ENCODE assay signal across 8 cellular contexts in genomic region chr19:58581227-58582141, GRCh38. TPM values are rescaled to one million over a fixed set of nuclear protein-coding genes. Genes with fewer than 3 reads are reported as not detected.
DNase-seq lines count a peak whose midpoint lies in the region; ATAC-seq and TF ChIP-seq lines count a peak whose summit lies in the region.

No MANE protein-coding gene starts in this region.

- DNase-seq in EL (peak; percentile 82), mesothelial cell of epicardium (ENCODE audit: low spot score in 2 of 2, unreplicated experiment in 2 of 2) (peak; percentile 65 to 90), MV-4-11 (lab: John Stamatoyannopoulos, UW) (no peak), DMS 273 (lab: John Stamatoyannopoulos, UW; ENCODE audit: unreplicated experiment) (no peak)
- DNase-seq in activated CD4-positive, alpha-beta T cell treated with anti-CD3 and anti-CD28 coated beads, Interleukin-2, amount 50 U/mL, for 1 hour = peak; percentile 90
- peak; percentile 78 to 82 (median 78) for DNase-seq in effector memory CD4-positive, alpha-beta T cell
- DNase-seq in stimulated activated CD8-positive, alpha-beta memory T cell treated with anti-CD3 and anti-CD28 coated beads, Interleukin-2, amount 100 ng/mL, for 48 hours (ENCODE audit: low read depth in 2 of 2) = peak; percentile 81 to 87

- H3K27me3 ChIP-seq in effector memory CD4-positive, alpha-beta T cell (replicated peaks; ENCODE audit: control insufficient read depth, insufficient read depth, low read length, poor library complexity, severe bottlenecking) = no peaks in the 10 kb centered on the region

- no peaks in the 10 kb centered on the region for H3K4me1 ChIP-seq in effector memory CD4-positive, alpha-beta T cell (ENCODE audit: control insufficient read depth, insufficient read depth, low read length, poor library complexity, severe bottlenecking)

- peak overlapping the region; percentile 72 for H3K27ac Mint-ChIP-seq in mesothelial cell of epicardium

- no peak overlapping the region for H3K4me3 Mint-ChIP-seq in mesothelial cell of epicardium

- no peak overlapping the region for H3K4me3 ChIP-seq in effector memory CD4-positive, alpha-beta T cell (ENCODE audit: insufficient read depth, low read depth, low read length, poor library complexity, severe bottlenecking)

- no peaks in the 10 kb centered on the region for H3K27me3 Mint-ChIP-seq in mesothelial cell of epicardium (ENCODE audit: low read depth)

- no peaks in the 10 kb centered on the region for H3K9me3 ChIP-seq in effector memory CD4-positive, alpha-beta T cell (ENCODE audit: control insufficient read depth, low read length)

- H3K9me3 Mint-ChIP-seq in mesothelial cell of epicardium = no peaks in the 10 kb centered on the region

- H3K36me3 Mint-ChIP-seq in mesothelial cell of epicardium = peaks cover 8% of the 10 kb centered on the region

- H3K27ac ChIP-seq in effector memory CD4-positive, alpha-beta T cell (ENCODE audit: insufficient read depth, low read length, poor library complexity, severe bottlenecking) = no peak overlapping the region

- H3K4me1 Mint-ChIP-seq in mesothelial cell of epicardium = peaks cover 8% of the 10 kb centered on the region

- H3K36me3 ChIP-seq in effector memory CD4-positive, alpha-beta T cell (ENCODE audit: control insufficient read depth, insufficient read depth, low read length) = peaks cover 9% of the 10 kb centered on the region

- peak; percentile 80 for ATAC-seq in HG02885 (IDR thresholded peaks at IDR 0.05; ENCODE audit: poor library complexity, unreplicated experiment)

- TF ChIP-seq CTCF in mesothelial cell of epicardium (IDR thresholded peaks at IDR 0.05; ENCODE audit: unreplicated experiment) = peak; percentile 77

RNA-seq across cellular contexts. Expression of gene MZF1, which starts 8.3 kb away (rescaled TPM):
- 42.6 to 43.9 TPM (median 42.8 TPM) in 3 replicates for total RNA-seq in mesothelial cell of epicardium

RNA-seq across cellular contexts. Expression of gene UBE2M, which starts 23.1 kb away (rescaled TPM):
- total RNA-seq in mesothelial cell of epicardium = 66.2 to 74.7 TPM (median 73.4 TPM) in 3 replicates

RNA-seq across cellular contexts. Expression of gene CHMP2A, which starts 26.6 kb away (rescaled TPM):
- 82.9 to 86.5 TPM (median 84.3 TPM) in 3 replicates for total RNA-seq in mesothelial cell of epicardium

RNA-seq across cellular contexts. Expression of gene TRIM28, which starts 37.6 kb away (rescaled TPM):
- 577 to 599 TPM (median 579 TPM) in 3 replicates for total RNA-seq in mesothelial cell of epicardium

Comparison
In these comparisons a context has a peak if more than half of its experiments do, and no peak if none do; other contexts are left out.
1. DNase-seq: peak in EL (single experiment), activated CD4-positive, alpha-beta T cell treated with anti-CD3 and anti-CD28 coated beads, Interleukin-2, amount 50 U/mL, for 1 hour (single experiment), effector memory CD4-positive, alpha-beta T cell (3 of 3), mesothelial cell of epicardium (2 of 2) and stimulated activated CD8-positive, alpha-beta memory T cell treated with anti-CD3 and anti-CD28 coated beads, Interleukin-2, amount 100 ng/mL, for 48 hours (2 of 2); none in MV-4-11 (single experiment) and DMS 273 (single experiment).